ENCODE assay signal across 25 cellular contexts in genomic region chr21:30719401-30719800, GRCh38. TPM values are rescaled to one million over a fixed set of nuclear protein-coding genes. Genes with fewer than 3 reads are reported as not detected.
DNase-seq lines count a peak whose midpoint lies in the region; ATAC-seq and TF ChIP-seq lines count a peak whose summit lies in the region.
"Had no signal": no experiment of that assay in that cellular context is flagged by ENCODE, and none has a peak within 500 bp of the region (broad histone marks: within the 10 kb centered on the region; RNA-seq: fewer than 3 reads in every experiment).

No MANE protein-coding gene starts in this region.

- H3K4me3 Mint-ChIP-seq in T-helper 2 cell treated with Interferon-gamma antibody and Interleukin-4, amounts not matched to agents 5 μg/mL and 100 μg/mL, for 36 hours, result peak overlapping the region; percentile 57
- H3K4me3 Mint-ChIP-seq: CD8-positive, alpha-beta T cell; endodermal cell had no signal

- H4K20me1 ChIP-seq in SK-N-SH (ENCODE audit: insufficient read depth) (no peaks in the 10 kb centered on the region), hepatocyte (ENCODE audit: insufficient read depth, poor library complexity, severe bottlenecking) (no peaks in the 10 kb centered on the region)

- no peaks in the 10 kb centered on the region for H3K36me3 ChIP-seq in SK-N-SH (replicated peaks in 1 of 2; ENCODE audit: control insufficient read depth in 1 of 2, insufficient read depth in 2 of 2, low read length in 1 of 2)
- H3K36me3 ChIP-seq in hepatocyte (replicated peaks; ENCODE audit: insufficient read depth, low read depth), result no peaks in the 10 kb centered on the region
- H3K36me3 ChIP-seq: adrenal gland, colonic mucosa, tibial artery had no signal

- POLR2A ChIA-PET in SK-N-SH (lab: Yijun Ruan, JAX), result no interaction called here

- TF ChIP-seq EP300 in SK-N-SH (IDR thresholded peaks at IDR 0.05; ENCODE audit: borderline replicate concordance in 1 of 2, low read depth in 1 of 2, low read length in 1 of 2), result no peak

- H3K27ac Mint-ChIP-seq in T-helper 2 cell treated with Interferon-gamma antibody and Interleukin-4, amounts not matched to agents 5 μg/mL and 100 μg/mL, for 36 hours, result peak overlapping the region; percentile 91
- H3K27ac Mint-ChIP-seq: CD8-positive, alpha-beta T cell; endodermal cell had no signal

- CTCF ChIA-PET in SK-N-SH (lab: Yijun Ruan, JAX), result no interaction called here

- no peak for DNase-seq in SK-N-SH
- DNase-seq in T-helper 2 cell treated with Interferon-gamma antibody and Interleukin-4, amounts not matched to agents 5 μg/mL and 100 μg/mL, for 36 hours (ENCODE audit: low spot score), result peak; percentile 8
- peak; percentile 17 for DNase-seq in hepatocyte (ENCODE audit: low spot score)
- DNase-seq in amygdala (lab: John Stamatoyannopoulos, UW), result no peak
- DNase-seq: activated T-cell treated with anti-CD3 and anti-CD28 coated beads, Interleukin-2, amount 50 U/mL, for 48 hours; adrenal gland; CD8-positive, alpha-beta T cell; colonic mucosa; endodermal cell; GM23248; Kasumi-1; mesendoderm; NCI-H1092; NCI-H2081; NK-92 treated with Interleukin-12 subunit alpha and Interleukin-12 subunit beta, amount 100 ng/mL, for 24 hours; small intestine; stimulated activated naive CD4-positive, alpha-beta T cell treated with Interleukin-2 at 50 U/mL for 16 hours; tibial artery had no signal

- H3K79me2 ChIP-seq in SK-N-SH (ENCODE audit: insufficient read depth) (no peaks in the 10 kb centered on the region), hepatocyte (no peaks in the 10 kb centered on the region)

- peaks cover 28% of the 10 kb centered on the region for H3K4me1 Mint-ChIP-seq in T-helper 2 cell treated with Interferon-gamma antibody and Interleukin-4, amounts not matched to agents 5 μg/mL and 100 μg/mL, for 36 hours (ENCODE audit: low read depth)
- H3K4me1 Mint-ChIP-seq: endodermal cell had no signal

- H3K9ac ChIP-seq in SK-N-SH, result peak overlapping the region; percentile 67; the same call in 1 of the 2 replicates
- H3K9ac ChIP-seq: GM23248 had no signal

- no peaks in the 10 kb centered on the region for H3K27me3 ChIP-seq in SK-N-SH (ENCODE audit: insufficient read depth)
- H3K27me3 ChIP-seq in hepatocyte, result no peaks in the 10 kb centered on the region
- H3K27me3 ChIP-seq: adrenal gland, colonic mucosa, tibial artery had no signal

- H3K9me2 ChIP-seq in SK-N-SH (peaks cover 4% of the 10 kb centered on the region; the same call in 1 of the 2 replicates), hepatocyte (replicated peaks; ENCODE audit: insufficient read depth) (no peaks in the 10 kb centered on the region)

- no peak for TF ChIP-seq CTCF in SK-N-SH (IDR thresholded peaks at IDR 0.05)
- TF ChIP-seq CTCF in hepatocyte (IDR thresholded peaks at IDR 0.05; ENCODE audit: poor library complexity), result no peak

- peak overlapping the region in 1 of 2 experiments; percentile 98; a peak in 2 of 4 replicates for H3K27ac ChIP-seq in SK-N-SH (ENCODE audit: low read depth in 2 of 2, low read length in 1 of 2)
- H3K27ac ChIP-seq in hepatocyte, result no peak overlapping the region
- H3K27ac ChIP-seq: 22Rv1, adrenal gland, colonic mucosa, GM23248, tibial artery had no signal

- H3K27me3 Mint-ChIP-seq in T-helper 2 cell treated with Interferon-gamma antibody and Interleukin-4, amounts not matched to agents 5 μg/mL and 100 μg/mL, for 36 hours (ENCODE audit: low read depth), result peaks cover 3% of the 10 kb centered on the region

- ATAC-seq in SK-N-SH treated with all-trans-retinoic acid at 6 μM for 48 hours (no peak), GM19463 (IDR thresholded peaks at IDR 0.05; ENCODE audit: unreplicated experiment) (peak; percentile 50), GM21717 (IDR thresholded peaks at IDR 0.05; ENCODE audit: unreplicated experiment) (no peak), GM18861 (IDR thresholded peaks at IDR 0.05; ENCODE audit: unreplicated experiment) (no peak)
- ATAC-seq: CD8-positive, alpha-beta T cell had no signal

- H3K4me3 ChIP-seq in SK-N-SH (ENCODE audit: low read depth in 2 of 2, low read length in 1 of 2), result no peak overlapping the region
- H3K4me3 ChIP-seq in hepatocyte, result no peak overlapping the region
- H3K4me3 ChIP-seq: adrenal gland, colonic mucosa, GM23248, tibial artery had no signal

- H3K4me2 ChIP-seq in SK-N-SH, result no peak overlapping the region
- H3K4me2 ChIP-seq in hepatocyte, result no peak overlapping the region

- H3K9me3 ChIP-seq in SK-N-SH (no peaks in the 10 kb centered on the region), hepatocyte (ENCODE audit: low read depth) (no peaks in the 10 kb centered on the region)
- H3K9me3 ChIP-seq: adrenal gland, colonic mucosa, tibial artery had no signal

- 46% methylated on average over 1 of the region's 1 CpG for WGBS in SK-N-SH (ENCODE audit: low lambda C conversion rate)
- 100% methylated on average over 1 of the region's 1 CpG for WGBS in hepatocyte (ENCODE audit: low lambda C conversion rate, missing lambda C conversion rate)

- peaks cover 34% of the 10 kb centered on the region for H3K36me3 Mint-ChIP-seq in T-helper 2 cell treated with Interferon-gamma antibody and Interleukin-4, amounts not matched to agents 5 μg/mL and 100 μg/mL, for 36 hours (ENCODE audit: low read depth)
- H3K36me3 Mint-ChIP-seq: CD8-positive, alpha-beta T cell had no signal

- H3K4me1 ChIP-seq in SK-N-SH (ENCODE audit: control insufficient read depth in 1 of 2, insufficient read depth in 2 of 2, low read depth in 1 of 2, low read length in 1 of 2), result peaks cover 0 to 15% of the 10 kb centered on the region in 2 experiments; a peak in 1 of 4 replicates
- no peaks in the 10 kb centered on the region for H3K4me1 ChIP-seq in hepatocyte (ENCODE audit: insufficient read depth)
- H3K4me1 ChIP-seq: adrenal gland, colonic mucosa, tibial artery had no signal

- TF ChIP-seq RAD21 in SK-N-SH (IDR thresholded peaks at IDR 0.05; ENCODE audit: low read length), result no peak

- H3F3A ChIP-seq in SK-N-SH (replicated peaks; ENCODE audit: insufficient read depth), result peaks cover 46% of the 10 kb centered on the region

- peaks cover 33% of the 10 kb centered on the region for H3K9me3 Mint-ChIP-seq in T-helper 2 cell treated with Interferon-gamma antibody and Interleukin-4, amounts not matched to agents 5 μg/mL and 100 μg/mL, for 36 hours
- H3K9me3 Mint-ChIP-seq: CD8-positive, alpha-beta T cell had no signal

- H2AFZ ChIP-seq in SK-N-SH (ENCODE audit: low read depth), result peak overlapping the region; percentile 58
- H2AFZ ChIP-seq in hepatocyte, result no peak overlapping the region
- H2AFZ ChIP-seq: GM23248 had no signal

TF ChIP-seq in SK-N-SH, 30 proteins besides CTCF, POLR2A, EP300 and RAD21 (continues in another document):
- no peak for TF ChIP-seq EZH2phosphoT487 (IDR thresholded peaks at IDR 0.05; ENCODE audit: borderline replicate concordance, low read depth)

TF ChIP-seq in SK-N-SH treated with all-trans-retinoic acid at 6 μM for 48 hours, 23 proteins besides CTCF, POLR2A, EP300 and RAD21 (continues in another document):
- TF ChIP-seq TSHZ2 (CRISPR knock-in tag; IDR thresholded peaks at IDR 0.05), result no peak
- no peak for TF ChIP-seq CSDC2 (CRISPR knock-in tag; IDR thresholded peaks at IDR 0.05)
- TF ChIP-seq RARB (CRISPR knock-in tag; IDR thresholded peaks at IDR 0.05), result no peak
- no peak for TF ChIP-seq OSR1 (CRISPR knock-in tag; IDR thresholded peaks at IDR 0.05)
- no peak for TF ChIP-seq ARNTL (CRISPR knock-in tag; IDR thresholded peaks at IDR 0.05; ENCODE audit: borderline replicate concordance, low read depth)
- TF ChIP-seq TOX (CRISPR knock-in tag; IDR thresholded peaks at IDR 0.05; ENCODE audit: borderline replicate concordance), result no peak

RNA-seq across cellular contexts. Expression of gene KRTAP21-3, which starts 0.8 kb away (rescaled TPM):
- not detected in 2 replicates for polyA plus RNA-seq in SK-N-SH (2012; rRNA removed)
- polyA plus RNA-seq in SK-N-SH (2012; cell fraction: cytosol; rRNA removed), result not detected in 2 replicates
- not detected in 2 replicates for polyA plus RNA-seq in SK-N-SH (2012; cell fraction: nucleus; rRNA removed)
- total RNA-seq in hepatocyte, result not detected in 2 replicates
- polyA plus RNA-seq in hepatocyte, result not detected in 2 replicates
- total RNA-seq: adrenal gland; CD8-positive, alpha-beta T cell; colonic mucosa; endodermal cell; fibroblast of lung; GM23248; NCI-H460 had no signal
- polyA plus RNA-seq: adrenal gland, fibroblast of lung, GM23248, small intestine had no signal

RNA-seq across cellular contexts. Expression of gene KRTAP21-2, which starts 27.7 kb away (rescaled TPM):
- polyA plus RNA-seq in SK-N-SH (2012; rRNA removed), result not detected in 2 replicates
- not detected in 2 replicates for polyA plus RNA-seq in SK-N-SH (2012; cell fraction: cytosol; rRNA removed)
- not detected in 2 replicates for polyA plus RNA-seq in SK-N-SH (2012; cell fraction: nucleus; rRNA removed)
- total RNA-seq in hepatocyte, result not detected in 2 replicates
- not detected in 2 replicates for polyA plus RNA-seq in hepatocyte
- total RNA-seq: adrenal gland; CD8-positive, alpha-beta T cell; colonic mucosa; endodermal cell; fibroblast of lung; GM23248; NCI-H460 had no signal
- polyA plus RNA-seq: adrenal gland, fibroblast of lung, GM23248, small intestine had no signal

RNA-seq across cellular contexts. Expression of gene KRTAP21-1, which starts 35.8 kb away (rescaled TPM):
- not detected in 2 replicates for polyA plus RNA-seq in SK-N-SH (2012; rRNA removed)
- not detected in 2 replicates for polyA plus RNA-seq in SK-N-SH (2012; cell fraction: cytosol; rRNA removed)
- polyA plus RNA-seq in SK-N-SH (2012; cell fraction: nucleus; rRNA removed), result not detected in 2 replicates
- total RNA-seq in hepatocyte, result not detected in 2 replicates
- polyA plus RNA-seq in hepatocyte, result not detected in 2 replicates
- total RNA-seq: adrenal gland; CD8-positive, alpha-beta T cell; colonic mucosa; endodermal cell; fibroblast of lung; GM23248; NCI-H460 had no signal
- polyA plus RNA-seq: adrenal gland, fibroblast of lung, GM23248, small intestine had no signal

Comparison
In these comparisons a context has a peak if more than half of its experiments do, and no peak if none do; other contexts are left out.
1. DNase-seq: peak in T-helper 2 cell treated with Interferon-gamma antibody and Interleukin-4, amounts not matched to agents 5 μg/mL and 100 μg/mL, for 36 hours (single experiment) and hepatocyte (single experiment); none in SK-N-SH (single experiment) and amygdala (0 of 56).